Comparison of ENCODE assay signal across 10 cellular contexts in genomic region chr1:207883660-207884245, GRCh38. TPM values are rescaled to one million over a fixed set of nuclear protein-coding genes. Genes with fewer than 3 reads are reported as not detected.
A peak's percentile ranks its signal among the peaks of the same experiment; 100 is the strongest.
DNase-seq lines count a peak whose midpoint lies in the region; ATAC-seq and TF ChIP-seq lines count a peak whose summit lies in the region.
"Had no signal": no experiment of that assay in that cellular context is flagged by ENCODE, and none has a peak within 500 bp of the region (broad histone marks: within the 10 kb centered on the region; RNA-seq: fewer than 3 reads in every experiment).

No MANE protein-coding gene starts in this region.

- no peak for TF ChIP-seq POLR2A in prostate gland (IDR thresholded peaks at IDR 0.05)

- POLR2A ChIA-PET in activated CD4-positive, alpha-beta memory T cell treated with anti-CD3 and anti-CD28 coated beads, Interleukin-2, amount 10 ng/mL, durations not matched to agents 7 days and 5 days (lab: Charles Lee) = interaction anchor here (0.8 to 5.7 kb wide), 13 partner anchors 11 to 561 kb away, joined by 3 to 163 read pairs (median 6); no protein-coding TSS in a partner anchor

- H3K27ac Mint-ChIP-seq in activated CD4-positive, alpha-beta memory T cell treated with anti-CD3 and anti-CD28 coated beads, Interleukin-2, amount 10 ng/mL, durations not matched to agents 7 days and 5 days = peak overlapping the region; percentile 97

- TF ChIP-seq CTCF in prostate gland (IDR thresholded peaks at IDR 0.05) = no peak
- TF ChIP-seq CTCF in mucosa of descending colon (IDR thresholded peaks at IDR 0.05) = no peak

- H3K9me3 Mint-ChIP-seq in activated CD4-positive, alpha-beta memory T cell treated with anti-CD3 and anti-CD28 coated beads, Interleukin-2, amount 10 ng/mL, durations not matched to agents 7 days and 5 days = no peaks in the 10 kb centered on the region

- H3K27ac ChIP-seq in prostate gland = peak overlapping the region; percentile 44 to 75
- H3K27ac ChIP-seq: ovary had no signal

- peaks cover 49% of the 10 kb centered on the region for H3K4me1 Mint-ChIP-seq in activated CD4-positive, alpha-beta memory T cell treated with anti-CD3 and anti-CD28 coated beads, Interleukin-2, amount 10 ng/mL, durations not matched to agents 7 days and 5 days

- peak; percentile 39 for DNase-seq in activated CD4-positive, alpha-beta memory T cell treated with anti-CD3 and anti-CD28 coated beads, Interleukin-2, amount 10 ng/mL, durations not matched to agents 7 days and 5 days
- DNase-seq in prostate gland (ENCODE audit: low spot score) (no peak), mucosa of descending colon (no peak)
- DNase-seq: activated CD4-positive, alpha-beta T cell treated with anti-CD3 and anti-CD28 coated beads for 48 hours; IMR-90; ovary had no signal

- H3K27me3 Mint-ChIP-seq in activated CD4-positive, alpha-beta memory T cell treated with anti-CD3 and anti-CD28 coated beads, Interleukin-2, amount 10 ng/mL, durations not matched to agents 7 days and 5 days = peaks cover 3% of the 10 kb centered on the region

- H3K4me3 Mint-ChIP-seq in activated CD4-positive, alpha-beta memory T cell treated with anti-CD3 and anti-CD28 coated beads, Interleukin-2, amount 10 ng/mL, durations not matched to agents 7 days and 5 days = peak overlapping the region; percentile 76

- CTCF ChIA-PET in activated CD4-positive, alpha-beta memory T cell treated with anti-CD3 and anti-CD28 coated beads, Interleukin-2, amount 10 ng/mL, durations not matched to agents 7 days and 5 days (lab: Charles Lee) = interaction anchor here (1.1 to 10.0 kb wide), 17 partner anchors 12 to 209 kb away, joined by 3 to 423 read pairs (median 13); no protein-coding TSS in a partner anchor

- H3K9me3 ChIP-seq in prostate gland (no peaks in the 10 kb centered on the region), mucosa of descending colon (no peaks in the 10 kb centered on the region)
- H3K9me3 ChIP-seq: ovary had no signal

- no peaks in the 10 kb centered on the region for H3K4me1 ChIP-seq in prostate gland (replicated peaks)
- H3K4me1 ChIP-seq in mucosa of descending colon (ENCODE audit: low read depth) = peaks cover 10% of the 10 kb centered on the region

- no peaks in the 10 kb centered on the region for H3K36me3 ChIP-seq in prostate gland
- no peaks in the 10 kb centered on the region for H3K36me3 ChIP-seq in mucosa of descending colon (ENCODE audit: low read depth)
- H3K36me3 ChIP-seq: ovary had no signal

- WGBS in prostate gland = 79% methylated on average over 2 of the region's 2 CpGs

- no peaks in the 10 kb centered on the region for H3K27me3 ChIP-seq in prostate gland (replicated peaks; ENCODE audit: insufficient read depth)
- H3K27me3 ChIP-seq: ovary had no signal

- H3K4me3 ChIP-seq in prostate gland (no peak overlapping the region), mucosa of descending colon (no peak overlapping the region)
- H3K4me3 ChIP-seq: ovary had no signal

- intact Hi-C loops in prostate gland (cut with DNase I) = loop anchor here (10.0 kb wide), 1 partner anchor 361 kb away; the partner anchor contains the start of gene PLXNA2
- intact Hi-C loops in mucosa of descending colon (cut with DNase I, micrococcal nuclease) = no loop called here

- H3K36me3 Mint-ChIP-seq in activated CD4-positive, alpha-beta memory T cell treated with anti-CD3 and anti-CD28 coated beads, Interleukin-2, amount 10 ng/mL, durations not matched to agents 7 days and 5 days (ENCODE audit: low read depth) = no peaks in the 10 kb centered on the region

- ATAC-seq in GM18517 (IDR thresholded peaks at IDR 0.05; ENCODE audit: unreplicated experiment) (peak; percentile 21), HG02571 (IDR thresholded peaks at IDR 0.05; ENCODE audit: unreplicated experiment) (peak; percentile 18), GM21825 (IDR thresholded peaks at IDR 0.05; ENCODE audit: unreplicated experiment) (no peak), mucosa of descending colon (no peak), GM19328 (IDR thresholded peaks at IDR 0.05; ENCODE audit: unreplicated experiment) (no peak)

RNA-seq across cellular contexts. Expression of gene CD34, which starts 27.2 kb away (rescaled TPM):
- under 1 TPM; 0.03 to 0.05 TPM for total RNA-seq in activated CD4-positive, alpha-beta memory T cell treated with anti-CD3 and anti-CD28 coated beads, Interleukin-2, amount 10 ng/mL, durations not matched to agents 7 days and 5 days
- 10 to 100 TPM in 1 of 2 donors, 1 to 10 TPM in 1; 9.8 to 47.7 TPM for total RNA-seq in prostate gland
- total RNA-seq in mucosa of descending colon = 10 to 100 TPM in 1 of 3 donors, 1 to 10 TPM in 2; 7.7 to 26.9 (median 9.7) TPM
- total RNA-seq: IMR-90 had no signal

Comparison
In these comparisons a context has a peak if more than half of its experiments do, and no peak if none do; other contexts are left out.
1. ATAC-seq: peak in GM18517 (single experiment) and HG02571 (single experiment); none in GM21825 (single experiment), mucosa of descending colon (single experiment) and GM19328 (single experiment).
2. RNA of gene CD34, which starts 27.2 kb away (total RNA-seq): 9.8 to 47.7 TPM in prostate gland and 7.7 to 26.9 TPM in mucosa of descending colon; 0.03 to 0.05 TPM in activated CD4-positive, alpha-beta memory T cell treated with anti-CD3 and anti-CD28 coated beads, Interleukin-2, amount 10 ng/mL, durations not matched to agents 7 days and 5 days; every median in the first group is over 4 times any median in the second.